In the genomic region with DNA sequence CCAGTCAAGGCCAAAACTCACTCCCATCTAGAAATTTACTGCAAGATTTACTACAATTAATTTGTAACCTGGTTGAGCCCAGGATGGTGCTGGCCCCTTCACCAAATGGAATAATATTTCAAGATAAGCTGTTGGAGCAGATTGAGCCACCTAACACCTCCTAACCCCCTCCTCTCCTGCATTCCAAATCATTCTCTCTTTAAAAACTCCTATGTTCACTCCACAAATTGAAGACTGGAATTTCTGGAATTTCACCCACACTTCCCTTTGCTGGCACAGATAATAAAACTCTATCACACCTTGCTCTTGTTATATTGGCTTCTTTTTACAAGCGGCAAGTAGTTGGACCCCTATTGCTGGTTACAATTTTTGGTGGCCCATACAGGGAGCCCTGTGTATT, we compare ENCODE assay signal across 1 cellular context.
TF ChIP-seq lines count a peak whose summit lies in the region.

No MANE protein-coding gene starts in this region.

TF ChIP-seq in WTC11, 78 proteins besides CTCF, POLR2A, EP300 and RAD21 (continued from another document):
- TF ChIP-seq SOX15 (CRISPR knock-in tag; IDR thresholded peaks at IDR 0.05) = no peak
